In the genomic region with DNA sequence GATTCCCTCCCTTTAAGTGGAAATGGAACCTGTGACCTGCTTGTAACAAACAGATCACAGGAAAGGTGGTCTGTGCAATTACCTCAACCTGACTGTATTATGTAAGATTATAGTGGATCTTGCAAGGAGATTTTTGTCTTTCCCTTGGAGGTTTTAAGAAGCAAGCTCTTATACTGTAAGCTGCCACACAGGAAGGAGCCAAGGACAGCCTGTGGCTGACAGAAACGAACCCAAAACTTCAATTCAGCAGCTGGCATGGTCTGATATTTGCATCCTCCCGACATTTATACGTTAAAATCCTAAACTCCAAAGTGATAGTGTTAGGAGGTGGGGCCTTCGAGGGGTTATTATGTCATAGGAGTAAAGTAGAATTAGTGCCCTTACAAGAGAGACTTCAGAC, we compare ENCODE assay signal across 14 cellular contexts.
DNase-seq lines count a peak whose midpoint lies in the region; ATAC-seq and TF ChIP-seq lines count a peak whose summit lies in the region.
"Had no signal": no experiment of that assay in that cellular context is flagged by ENCODE, and none has a peak within 500 bp of the region (broad histone marks: within the 10 kb centered on the region; RNA-seq: fewer than 3 reads in every experiment).

No MANE protein-coding gene starts in this region.

- H3K9ac ChIP-seq in KMS-11 (peak overlapping the region; percentile 6; the same call in 1 of the 2 replicates), SK-N-MC (ENCODE audit: insufficient read length) (no peak overlapping the region), smooth muscle cell (ENCODE audit: low read depth) (no peak overlapping the region)
- H3K9ac ChIP-seq: BLaER1 treated with 17β-estradiol and CSF1 and Interleukin-3, amounts not matched to agents 10 nM and 100 nM had no signal

- H3K36me3 ChIP-seq in KMS-11 (ENCODE audit: insufficient read depth) (no peaks in the 10 kb centered on the region), SK-N-MC (ENCODE audit: insufficient read depth, low read length) (no peaks in the 10 kb centered on the region), smooth muscle cell (ENCODE audit: low read depth) (peaks cover 2% of the 10 kb centered on the region)
- H3K36me3 ChIP-seq: BLaER1 treated with 17β-estradiol and CSF1 and Interleukin-3, amounts not matched to agents 10 nM and 100 nM had no signal

- no peaks in the 10 kb centered on the region for H3K27me3 Mint-ChIP-seq in CD4-positive, alpha-beta T cell
- H3K27me3 Mint-ChIP-seq: B cell had no signal

- H3K9me3 Mint-ChIP-seq in CD4-positive, alpha-beta T cell: peaks cover 12% of the 10 kb centered on the region

- no peaks in the 10 kb centered on the region for H3K79me2 ChIP-seq in KMS-11 (ENCODE audit: insufficient read depth, low read depth)
- H3K79me2 ChIP-seq in smooth muscle cell (ENCODE audit: low read depth): no peaks in the 10 kb centered on the region

- H3K27ac ChIP-seq in KMS-11: peak overlapping the region; percentile 83
- no peak overlapping the region for H3K27ac ChIP-seq in SK-N-MC
- no peak overlapping the region for H3K27ac ChIP-seq in smooth muscle cell (ENCODE audit: low read depth)
- no peak overlapping the region for H3K27ac ChIP-seq in CD4-positive, alpha-beta T cell (ENCODE audit: low read depth, low read length)
- H3K27ac ChIP-seq: BLaER1 treated with 17β-estradiol and CSF1 and Interleukin-3, amounts not matched to agents 10 nM and 100 nM; HL-60 had no signal

- CTCF ChIA-PET in CD4-positive, alpha-beta T cell (lab: Charles Lee): no interaction called here

- H3K4me3 Mint-ChIP-seq in CD4-positive, alpha-beta T cell: no peak overlapping the region
- H3K4me3 Mint-ChIP-seq: B cell had no signal

- no peaks in the 10 kb centered on the region for H3K27me3 ChIP-seq in KMS-11 (ENCODE audit: insufficient read depth, low read depth)
- H3K27me3 ChIP-seq in smooth muscle cell (ENCODE audit: low read depth): no peaks in the 10 kb centered on the region
- H3K27me3 ChIP-seq in CD4-positive, alpha-beta T cell (ENCODE audit: control insufficient read depth, insufficient read depth, low read length): no peaks in the 10 kb centered on the region
- H3K27me3 ChIP-seq: BLaER1 treated with 17β-estradiol and CSF1 and Interleukin-3, amounts not matched to agents 10 nM and 100 nM had no signal

- H3K4me1 ChIP-seq in KMS-11 (ENCODE audit: low read depth, poor library complexity, severe bottlenecking): peaks cover 46% of the 10 kb centered on the region
- H3K4me1 ChIP-seq in smooth muscle cell (ENCODE audit: low read depth): no peaks in the 10 kb centered on the region
- H3K4me1 ChIP-seq: BLaER1 treated with 17β-estradiol and CSF1 and Interleukin-3, amounts not matched to agents 10 nM and 100 nM had no signal

- H3K4me1 Mint-ChIP-seq in CD4-positive, alpha-beta T cell (ENCODE audit: low read depth): no peaks in the 10 kb centered on the region
- H3K4me1 Mint-ChIP-seq: B cell had no signal

- H3K4me3 ChIP-seq in KMS-11 (IDR thresholded peaks at IDR 0.05; ENCODE audit: insufficient read depth, low read depth, low read length) (no peak overlapping the region), SK-N-MC (0 out of 2 replicates have a peak overlapping the region, but pooled peaks have one; percentile 46), smooth muscle cell (no peak overlapping the region)
- H3K4me3 ChIP-seq: BLaER1 treated with 17β-estradiol and CSF1 and Interleukin-3, amounts not matched to agents 10 nM and 100 nM had no signal

- no peaks in the 10 kb centered on the region for H4K20me1 ChIP-seq in KMS-11 (ENCODE audit: insufficient read depth)
- H4K20me1 ChIP-seq in smooth muscle cell (ENCODE audit: low read depth): no peaks in the 10 kb centered on the region
- H4K20me1 ChIP-seq: BLaER1 treated with 17β-estradiol and CSF1 and Interleukin-3, amounts not matched to agents 10 nM and 100 nM had no signal

- no peak for TF ChIP-seq CTCF in KMS-11 (conservative IDR thresholded peaks at IDR 0.05; ENCODE audit: low read depth, low read length)
- no peak for TF ChIP-seq CTCF in smooth muscle cell (IDR thresholded peaks at IDR 0.05; ENCODE audit: borderline replicate concordance, insufficient read depth, poor library complexity, severe bottlenecking)
- no peak for TF ChIP-seq CTCF in CD4-positive, alpha-beta T cell (IDR thresholded peaks at IDR 0.05)

- H2AFZ ChIP-seq in KMS-11 (ENCODE audit: low read depth) (peak overlapping the region; percentile 68), smooth muscle cell (ENCODE audit: low read depth) (no peak overlapping the region)

- no peaks in the 10 kb centered on the region for H3K36me3 Mint-ChIP-seq in CD4-positive, alpha-beta T cell (ENCODE audit: low read depth)

- 74% methylated on average over 4 of the region's 4 CpGs for WGBS in smooth muscle cell (ENCODE audit: low lambda C conversion rate)

- POLR2A ChIA-PET in CD4-positive, alpha-beta T cell (lab: Charles Lee): no interaction called here

- H3K9me3 ChIP-seq in SK-N-MC (ENCODE audit: low read depth, low read length): no peaks in the 10 kb centered on the region
- peaks cover 2% of the 10 kb centered on the region for H3K9me3 ChIP-seq in smooth muscle cell (replicated peaks; ENCODE audit: low read depth)
- peaks cover 6% of the 10 kb centered on the region for H3K9me3 ChIP-seq in CD4-positive, alpha-beta T cell (ENCODE audit: control insufficient read depth, low read length)

- H3F3A ChIP-seq in smooth muscle cell (ENCODE audit: low read depth): no peaks in the 10 kb centered on the region

- intact Hi-C loops in CD4-positive, alpha-beta T cell (cut with DNase I, micrococcal nuclease): no loop called here

- no peak overlapping the region for H3K27ac Mint-ChIP-seq in CD4-positive, alpha-beta T cell
- H3K27ac Mint-ChIP-seq: B cell had no signal

- DNase-seq in CMK (ENCODE audit: low read depth): peak; percentile 46
- DNase-seq in SK-N-MC (ENCODE audit: low read depth, low spot score): no peak
- DNase-seq in smooth muscle cell (lab: John Stamatoyannopoulos, UW; ENCODE audit: unreplicated experiment): no peak
- DNase-seq in CD4-positive, alpha-beta T cell: no peak
- DNase-seq in H4 (ENCODE audit: low spot score): no peak
- DNase-seq: DMS153, DMS79, GF-D8, HCEC 1CT had no signal

- no peak for ATAC-seq in HG02588 (IDR thresholded peaks at IDR 0.05; ENCODE audit: unreplicated experiment)
- ATAC-seq in CD4-positive, alpha-beta T cell (ENCODE audit: poor library complexity): no peak

- H3K4me2 ChIP-seq in KMS-11 (peak overlapping the region; percentile 88), smooth muscle cell (peak overlapping the region; percentile 52)
- H3K4me2 ChIP-seq: BLaER1 treated with 17β-estradiol and CSF1 and Interleukin-3, amounts not matched to agents 10 nM and 100 nM had no signal
